8 cellular contexts compared by ENCODE assay signal in genomic region chr9:34633851-34634550, GRCh38. TPM values are rescaled to one million over a fixed set of nuclear protein-coding genes. Genes with fewer than 3 reads are reported as not detected.
A peak's percentile ranks its signal among the peaks of the same experiment; 100 is the strongest.
DNase-seq lines count a peak whose midpoint lies in the region; ATAC-seq and TF ChIP-seq lines count a peak whose summit lies in the region.

No MANE protein-coding gene starts in this region.

- peak overlapping the region; percentile 13 for H3K4me3 Mint-ChIP-seq in activated CD4-positive, alpha-beta T cell treated with anti-CD3 and anti-CD28 coated beads, Interleukin-2, amount 10 ng/mL, durations not matched to agents 24 days and 14 days

- H3K9me3 ChIP-seq in lung (ENCODE audit: control insufficient read depth in 2 of 2, insufficient read depth in 1 of 2, low read length in 1 of 2), result no peaks in the 10 kb centered on the region

- peaks cover 41% of the 10 kb centered on the region for H3K4me1 Mint-ChIP-seq in activated CD4-positive, alpha-beta T cell treated with anti-CD3 and anti-CD28 coated beads, Interleukin-2, amount 10 ng/mL, durations not matched to agents 24 days and 14 days

- no peak for ATAC-seq in lung (ENCODE audit: insufficient read depth, low FRiP score)
- ATAC-seq in GM21723 (IDR thresholded peaks at IDR 0.05; ENCODE audit: unreplicated experiment), result no peak

- peaks cover 20% of the 10 kb centered on the region for H3K27me3 Mint-ChIP-seq in activated CD4-positive, alpha-beta T cell treated with anti-CD3 and anti-CD28 coated beads, Interleukin-2, amount 10 ng/mL, durations not matched to agents 24 days and 14 days

- H3K36me3 ChIP-seq in H7 (replicated peaks; ENCODE audit: control insufficient read depth, insufficient read depth, low read length), result peaks cover 3% of the 10 kb centered on the region
- H3K36me3 ChIP-seq in lung (ENCODE audit: control insufficient read depth in 2 of 2, insufficient read depth in 2 of 2, low read length in 2 of 2), result peaks cover 0 to 4% of the 10 kb centered on the region in 2 donors

- DNase-seq in COR-L47 (lab: John Stamatoyannopoulos, UW), result peak; percentile 35
- DNase-seq in H7, result peak; percentile 89
- DNase-seq in NCI-H524 (lab: John Stamatoyannopoulos, UW), result peak; percentile 30 to 68
- peak; percentile 92 for DNase-seq in activated CD4-positive, alpha-beta T cell treated with anti-CD3 and anti-CD28 coated beads, Interleukin-2, amount 10 ng/mL, durations not matched to agents 24 days and 14 days
- DNase-seq in dedifferentiated amniotic fluid mesenchymal stem cell (ENCODE audit: extremely low spot score), result peak; percentile 61
- peak; percentile 66 for DNase-seq in lung (ENCODE audit: low spot score)
- DNase-seq in stimulated activated CD8-positive, alpha-beta memory T cell treated with anti-CD3 and anti-CD28 coated beads, Interleukin-15, amount 100 ng/mL, for 1 hour (ENCODE audit: low read depth), result peak; percentile 57

- H3K27ac Mint-ChIP-seq in activated CD4-positive, alpha-beta T cell treated with anti-CD3 and anti-CD28 coated beads, Interleukin-2, amount 10 ng/mL, durations not matched to agents 24 days and 14 days, result no peak overlapping the region

- H3K4me1 ChIP-seq in lung (ENCODE audit: control insufficient read depth in 2 of 2, insufficient read depth in 2 of 2, low read length in 2 of 2), result peaks cover 0 to 12% of the 10 kb centered on the region in 2 donors

- H3K9me3 Mint-ChIP-seq in activated CD4-positive, alpha-beta T cell treated with anti-CD3 and anti-CD28 coated beads, Interleukin-2, amount 10 ng/mL, durations not matched to agents 24 days and 14 days, result no peaks in the 10 kb centered on the region

- H3K4me3 ChIP-seq in H7 (ENCODE audit: insufficient read depth, low read depth, low read length) (no peak overlapping the region), lung (no peak overlapping the region)

- TF ChIP-seq CTCF in lung (IDR thresholded peaks at IDR 0.05; ENCODE audit: control extremely low read depth, extremely low read depth), result peak; percentile 79

- WGBS in lung, 2 donors, result 24 to 26% methylated on average over 3 of the region's 3 CpGs

- peaks cover 35% of the 10 kb centered on the region for H3K36me3 Mint-ChIP-seq in activated CD4-positive, alpha-beta T cell treated with anti-CD3 and anti-CD28 coated beads, Interleukin-2, amount 10 ng/mL, durations not matched to agents 24 days and 14 days (ENCODE audit: low read depth)

- intact Hi-C loops in activated CD4-positive, alpha-beta T cell treated with anti-CD3 and anti-CD28 coated beads, Interleukin-2, amount 10 ng/mL, durations not matched to agents 24 days and 14 days (cut with micrococcal nuclease), result loop anchor here (1.0 kb wide), 2 partner anchors 14 to 22 kb away; partner anchors contain the start of genes DCTN3 and RPP25L

- H3K27ac ChIP-seq in lung (ENCODE audit: low read depth in 1 of 2, low read length in 1 of 2), result no peak overlapping the region

- H3K27me3 ChIP-seq in H7 (ENCODE audit: control insufficient read depth, insufficient read depth, low read length) (peaks cover 40% of the 10 kb centered on the region), lung (ENCODE audit: control insufficient read depth, insufficient read depth) (no peaks in the 10 kb centered on the region)

RNA-seq across cellular contexts. Expression of gene SIGMAR1, which starts 3.6 kb away (rescaled TPM):
- 117 and 138 TPM in 2 replicates for total RNA-seq in H7 (2014; rRNA removed; shearing (Covaris generic))
- total RNA-seq in activated CD4-positive, alpha-beta T cell treated with anti-CD3 and anti-CD28 coated beads, Interleukin-2, amount 10 ng/mL, durations not matched to agents 24 days and 14 days, result 117 and 128 TPM in 2 replicates
- 10 to 100 TPM; 26.0 to 64.1 TPM for total RNA-seq in lung
- 10 to 100 TPM; 62.5 to 72.0 TPM for polyA plus RNA-seq in lung

RNA-seq across cellular contexts. Expression of gene ARID3C, which starts 5.1 kb away (rescaled TPM):
- not detected in 2 replicates for total RNA-seq in H7 (2014; rRNA removed; shearing (Covaris generic))
- 0.14 TPM in 1 of 2 replicates, not detected in the other for total RNA-seq in activated CD4-positive, alpha-beta T cell treated with anti-CD3 and anti-CD28 coated beads, Interleukin-2, amount 10 ng/mL, durations not matched to agents 24 days and 14 days
- not detected for total RNA-seq in lung
- not detected for polyA plus RNA-seq in lung

RNA-seq across cellular contexts. Expression of gene GALT, which starts 12.5 kb away (rescaled TPM):
- total RNA-seq in H7 (2014; rRNA removed; shearing (Covaris generic)), result 33.5 and 42.0 TPM in 2 replicates
- total RNA-seq in activated CD4-positive, alpha-beta T cell treated with anti-CD3 and anti-CD28 coated beads, Interleukin-2, amount 10 ng/mL, durations not matched to agents 24 days and 14 days, result 68.9 and 73.4 TPM in 2 replicates
- total RNA-seq in lung, result 10 to 100 TPM; 44.1 to 53.0 TPM
- polyA plus RNA-seq in lung, result 10 to 100 TPM; 23.9 to 38.7 TPM

RNA-seq across cellular contexts. Expression of gene DCTN3, which starts 13.7 kb away (rescaled TPM):
- total RNA-seq in H7 (2014; rRNA removed; shearing (Covaris generic)), result 19.4 and 23.6 TPM in 2 replicates
- 50.9 and 57.0 TPM in 2 replicates for total RNA-seq in activated CD4-positive, alpha-beta T cell treated with anti-CD3 and anti-CD28 coated beads, Interleukin-2, amount 10 ng/mL, durations not matched to agents 24 days and 14 days
- total RNA-seq in lung, result 10 to 100 TPM; 39.8 to 86.3 TPM
- polyA plus RNA-seq in lung, result 10 to 100 TPM; 66.0 to 74.6 TPM

RNA-seq across cellular contexts. Expression of gene IL11RA, which starts 18.0 kb away (rescaled TPM):
- total RNA-seq in H7 (2014; rRNA removed; shearing (Covaris generic)), result 7.3 and 9.8 TPM in 2 replicates
- 29.7 and 34.4 TPM in 2 replicates for total RNA-seq in activated CD4-positive, alpha-beta T cell treated with anti-CD3 and anti-CD28 coated beads, Interleukin-2, amount 10 ng/mL, durations not matched to agents 24 days and 14 days
- 10 to 100 TPM; 14.5 to 30.5 TPM for total RNA-seq in lung
- polyA plus RNA-seq in lung, result 10 to 100 TPM in 1 of 2 donors, 1 to 10 TPM in 1; 5.5 to 10.7 TPM

Comparison
In these comparisons a context has a peak if more than half of its experiments do, and no peak if none do; other contexts are left out.
1. DNase-seq: peak in every context shown above with its lines; median percentile 92 in activated CD4-positive, alpha-beta T cell treated with anti-CD3 and anti-CD28 coated beads, Interleukin-2, amount 10 ng/mL, durations not matched to agents 24 days and 14 days; 89 in H7; 66 in lung; 61 in dedifferentiated amniotic fluid mesenchymal stem cell; 57 in stimulated activated CD8-positive, alpha-beta memory T cell treated with anti-CD3 and anti-CD28 coated beads, Interleukin-15, amount 100 ng/mL, for 1 hour; 49 in NCI-H524; 35 in COR-L47.